ENCODE assay signal across 14 cellular contexts in genomic region chr15:61681676-61682075, GRCh38.
DNase-seq lines count a peak whose midpoint lies in the region; ATAC-seq and TF ChIP-seq lines count a peak whose summit lies in the region.
"Had no signal": no experiment of that assay in that cellular context is flagged by ENCODE, and none has a peak within 500 bp of the region (broad histone marks: within the 10 kb centered on the region; RNA-seq: fewer than 3 reads in every experiment).

No MANE protein-coding gene starts in this region.

- no peaks in the 10 kb centered on the region for H3K9me3 Mint-ChIP-seq in MCF 10A (ENCODE audit: unreplicated experiment)
- H3K9me3 Mint-ChIP-seq in WTC11 = peaks cover 17% of the 10 kb centered on the region

- H3K27me3 Mint-ChIP-seq in MCF 10A (ENCODE audit: insufficient read depth, unreplicated experiment) = no peaks in the 10 kb centered on the region
- H3K27me3 Mint-ChIP-seq in WTC11 (ENCODE audit: low read depth) = no peaks in the 10 kb centered on the region
- H3K27me3 Mint-ChIP-seq: IgD-negative memory B cell had no signal

- H3K36me3 Mint-ChIP-seq in MCF 10A (ENCODE audit: insufficient read depth, unreplicated experiment) (no peaks in the 10 kb centered on the region), WTC11 (peaks cover 2% of the 10 kb centered on the region; the same call in 1 of the 2 replicates)
- H3K36me3 Mint-ChIP-seq: IgD-negative memory B cell had no signal

- ATAC-seq in WTC11 (no peak), GM21825 (IDR thresholded peaks at IDR 0.05; ENCODE audit: unreplicated experiment) (no peak)
- ATAC-seq: SK-N-SH treated with all-trans-retinoic acid at 6 μM for 48 hours had no signal

- intact Hi-C loops in mammary epithelial cell (cut with micrococcal nuclease) (no loop called here), MCF 10A (cut with micrococcal nuclease) (no loop called here)

- H3K9me3 ChIP-seq in mammary epithelial cell (replicated peaks; ENCODE audit: insufficient read depth, low read length) = no peaks in the 10 kb centered on the region

- H3K9ac ChIP-seq in mammary epithelial cell (ENCODE audit: insufficient read depth, low read length) = no peak overlapping the region

- H2AFZ ChIP-seq in mammary epithelial cell (ENCODE audit: low read depth, low read length) = no peak overlapping the region

- peaks cover 6% of the 10 kb centered on the region for H3K4me1 Mint-ChIP-seq in MCF 10A (ENCODE audit: insufficient read depth, unreplicated experiment)
- H3K4me1 Mint-ChIP-seq in WTC11 = peaks cover 45% of the 10 kb centered on the region
- H3K4me1 Mint-ChIP-seq: IgD-negative memory B cell had no signal

- no peak overlapping the region for H3K4me2 ChIP-seq in mammary epithelial cell (ENCODE audit: insufficient read depth, low read depth, low read length)

- H3K4me3 ChIP-seq in mammary epithelial cell (replicated peaks in 1 of 3; ENCODE audit: insufficient read depth in 1 of 3, low read depth in 2 of 3, low read length in 3 of 3) = no peak overlapping the region

- dilution Hi-C loops in mammary epithelial cell (cut with HindIII; ENCODE audit: low sequenced_read_pairs) = no loop called here

- no peak overlapping the region for H3K4me3 Mint-ChIP-seq in MCF 10A (ENCODE audit: unreplicated experiment)
- no peak overlapping the region for H3K4me3 Mint-ChIP-seq in WTC11
- H3K4me3 Mint-ChIP-seq: CD4-positive, alpha-beta T cell; IgD-negative memory B cell had no signal

- no peak overlapping the region for H3K27ac ChIP-seq in mammary epithelial cell (ENCODE audit: insufficient read depth, low read depth, low read length)

- BruUV-seq in mammary epithelial cell (replicated peaks; lab: Mats Ljungman, UMichigan) (no TSS peak), MCF 10A (replicated peaks; lab: Mats Ljungman, UMichigan) (no TSS peak)

- in situ Hi-C loops in mammary epithelial cell (cut with MboI; ENCODE audit: low sequenced_read_pairs in 2 of 2) = no loop called here

- H4K20me1 ChIP-seq in mammary epithelial cell (ENCODE audit: insufficient read depth, low read length) = no peaks in the 10 kb centered on the region

- CTCF ChIA-PET in mammary epithelial cell (lab: Charles Lee; ENCODE audit: low non-redundant PET) (no interaction called here), MCF 10A (lab: Yijun Ruan, JAX) (interaction anchor here (1.0 to 1.2 kb wide), 2 partner anchors 87 to 153 kb away, joined by 3 to 8 read pairs; no protein-coding TSS in a partner anchor), WTC11 (lab: Charles Lee) (interaction anchor here (0.6 kb wide), 1 partner anchor 26 kb away, joined by 3 read pairs; no protein-coding TSS in a partner anchor)

- WGBS in mammary epithelial cell (ENCODE audit: low coverage, missing lambda C conversion rate) = 21% methylated on average over 2 of the region's 2 CpGs

- no peaks in the 10 kb centered on the region for H3K36me3 ChIP-seq in mammary epithelial cell (ENCODE audit: insufficient read depth, low read length)

- no peaks in the 10 kb centered on the region for H3K79me2 ChIP-seq in mammary epithelial cell (ENCODE audit: insufficient read depth, low read length)

- TF ChIP-seq CTCF in mammary epithelial cell (conservative IDR thresholded peaks at IDR 0.05 in 1 of 2, IDR thresholded peaks at IDR 0.05 in 1 of 2; ENCODE audit: extremely low read depth in 1 of 2, insufficient read depth in 1 of 2, low read depth in 1 of 2, low read length in 2 of 2) (no peak), MCF 10A (IDR thresholded peaks at IDR 0.05; ENCODE audit: unreplicated experiment) (no peak), WTC11 (IDR thresholded peaks at IDR 0.05) (no peak)

- DNase-seq in mammary epithelial cell (peak; percentile 16), MCF 10A (ENCODE audit: unreplicated experiment) (no peak), NCI-H146 treated with DMSO at 0.1 percent for 48 hours (lab: John Stamatoyannopoulos, UW; ENCODE audit: unreplicated experiment) (peak; percentile 23), WTC11 (ENCODE audit: low spot score) (no peak), SIG-M5 (lab: John Stamatoyannopoulos, UW) (no peak)
- DNase-seq in activated CD4-positive, alpha-beta T cell treated with anti-CD3 and anti-CD28 coated beads, Interleukin-2, amount 50 U/mL, for 1 hour = no peak
- DNase-seq: CD4-positive, alpha-beta T cell; COR-L47; NCI-H187 treated with DMSO at 0.1 percent for 48 hours; NCI-H446 treated with DMSO at 0.1 percent for 48 hours; NCI-H748 treated with DMSO at 0.1 percent for 48 hours had no signal

- H3K4me1 ChIP-seq in mammary epithelial cell (ENCODE audit: insufficient read depth, low read length) = no peaks in the 10 kb centered on the region

- H3K27ac Mint-ChIP-seq in MCF 10A (ENCODE audit: low read depth, unreplicated experiment) (no peak overlapping the region), WTC11 (peak overlapping the region; percentile 36)
- H3K27ac Mint-ChIP-seq: CD4-positive, alpha-beta T cell; IgD-negative memory B cell had no signal

- POLR2A ChIA-PET in MCF 10A (lab: Yijun Ruan, JAX) = interaction anchor here (0.6 kb wide), 1 partner anchor 74 kb away, joined by 3 read pairs; no protein-coding TSS in a partner anchor
- POLR2A ChIA-PET in WTC11 (lab: Charles Lee) = interaction anchor here (0.7 kb wide), 1 partner anchor 42 kb away, joined by 7 read pairs; no protein-coding TSS in a partner anchor

- H3K27me3 ChIP-seq in mammary epithelial cell (ENCODE audit: insufficient read depth, low read length) = peaks cover 5% of the 10 kb centered on the region

TF ChIP-seq in WTC11, 78 proteins besides CTCF, POLR2A, EP300 and RAD21 (continues in another document):
- TF ChIP-seq ZSCAN18 (CRISPR knock-in tag; IDR thresholded peaks at IDR 0.05) = no peak
- TF ChIP-seq ZNF425 (CRISPR knock-in tag; conservative IDR thresholded peaks at IDR 0.05) = no peak
- TF ChIP-seq ESRRA (CRISPR knock-in tag; IDR thresholded peaks at IDR 0.05; ENCODE audit: borderline replicate concordance) = no peak
- TF ChIP-seq ZNF121 (CRISPR knock-in tag; IDR thresholded peaks at IDR 0.05) = no peak
- no peak for TF ChIP-seq NR1H2 (CRISPR knock-in tag; IDR thresholded peaks at IDR 0.05)
- TF ChIP-seq ZNF263 (CRISPR knock-in tag; IDR thresholded peaks at IDR 0.05; ENCODE audit: low read depth) = no peak
- TF ChIP-seq, protein P1, sequence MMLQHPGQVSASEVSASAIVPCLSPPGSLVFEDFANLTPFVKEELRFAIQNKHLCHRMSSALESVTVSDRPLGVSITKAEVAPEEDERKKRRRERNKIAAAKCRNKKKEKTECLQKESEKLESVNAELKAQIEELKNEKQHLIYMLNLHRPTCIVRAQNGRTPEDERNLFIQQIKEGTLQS (CRISPR knock-in tag; conservative IDR thresholded peaks at IDR 0.05) = no peak
- TF ChIP-seq, protein P2, sequence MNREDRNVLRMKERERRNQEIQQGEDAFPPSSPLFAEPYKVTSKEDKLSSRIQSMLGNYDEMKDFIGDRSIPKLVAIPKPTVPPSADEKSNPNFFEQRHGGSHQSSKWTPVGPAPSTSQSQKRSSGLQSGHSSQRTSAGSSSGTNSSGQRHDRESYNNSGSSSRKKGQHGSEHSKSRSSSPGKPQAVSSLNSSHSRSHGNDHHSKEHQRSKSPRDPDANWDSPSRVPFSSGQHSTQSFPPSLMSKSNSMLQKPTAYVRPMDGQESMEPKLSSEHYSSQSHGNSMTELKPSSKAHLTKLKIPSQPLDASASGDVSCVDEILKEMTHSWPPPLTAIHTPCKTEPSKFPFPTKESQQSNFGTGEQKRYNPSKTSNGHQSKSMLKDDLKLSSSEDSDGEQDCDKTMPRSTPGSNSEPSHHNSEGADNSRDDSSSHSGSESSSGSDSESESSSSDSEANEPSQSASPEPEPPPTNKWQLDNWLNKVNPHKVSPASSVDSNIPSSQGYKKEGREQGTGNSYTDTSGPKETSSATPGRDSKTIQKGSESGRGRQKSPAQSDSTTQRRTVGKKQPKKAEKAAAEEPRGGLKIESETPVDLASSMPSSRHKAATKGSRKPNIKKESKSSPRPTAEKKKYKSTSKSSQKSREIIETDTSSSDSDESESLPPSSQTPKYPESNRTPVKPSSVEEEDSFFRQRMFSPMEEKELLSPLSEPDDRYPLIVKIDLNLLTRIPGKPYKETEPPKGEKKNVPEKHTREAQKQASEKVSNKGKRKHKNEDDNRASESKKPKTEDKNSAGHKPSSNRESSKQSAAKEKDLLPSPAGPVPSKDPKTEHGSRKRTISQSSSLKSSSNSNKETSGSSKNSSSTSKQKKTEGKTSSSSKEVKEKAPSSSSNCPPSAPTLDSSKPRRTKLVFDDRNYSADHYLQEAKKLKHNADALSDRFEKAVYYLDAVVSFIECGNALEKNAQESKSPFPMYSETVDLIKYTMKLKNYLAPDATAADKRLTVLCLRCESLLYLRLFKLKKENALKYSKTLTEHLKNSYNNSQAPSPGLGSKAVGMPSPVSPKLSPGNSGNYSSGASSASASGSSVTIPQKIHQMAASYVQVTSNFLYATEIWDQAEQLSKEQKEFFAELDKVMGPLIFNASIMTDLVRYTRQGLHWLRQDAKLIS (CRISPR knock-in tag; IDR thresholded peaks at IDR 0.05; ENCODE audit: borderline replicate concordance) = no peak
- TF ChIP-seq CREM (CRISPR knock-in tag; IDR thresholded peaks at IDR 0.05) = no peak

Comparison
In these comparisons a context has a peak if more than half of its experiments do, and no peak if none do; other contexts are left out.
1. DNase-seq: peak in mammary epithelial cell (single experiment) and NCI-H146 treated with DMSO at 0.1 percent for 48 hours (single experiment); none in MCF 10A (single experiment), WTC11 (single experiment), SIG-M5 (single experiment) and activated CD4-positive, alpha-beta T cell treated with anti-CD3 and anti-CD28 coated beads, Interleukin-2, amount 50 U/mL, for 1 hour (single experiment).